21 cellular contexts compared by ENCODE assay signal in genomic region chr5:157552650-157553049, GRCh38.
"Had no signal": no experiment of that assay in that cellular context is flagged by ENCODE, and none has a peak within 500 bp of the region (broad histone marks: within the 10 kb centered on the region; RNA-seq: fewer than 3 reads in every experiment).

No MANE protein-coding gene starts in this region.

- H3K9me3 Mint-ChIP-seq: activated T-helper 1 cell treated with anti-CD3 and anti-CD28 coated beads, Interleukin-12 subunit alpha, Interleukin-12 subunit beta, Interleukin-2, Interleukin-4 antibody, amounts not matched to agents 30 ng/mL and 10 ng/mL and 1 ng/mL, durations not matched to agents 14 hours and 24 hours and 36 hours; endodermal cell; nephron had no signal

- H3K27ac Mint-ChIP-seq: endodermal cell, nephron had no signal

- H3K27me3 ChIP-seq: brain microvascular endothelial cell, esophagus squamous epithelium, heart right ventricle, spleen had no signal

- H3K36me3 ChIP-seq: esophagus squamous epithelium, thoracic aorta had no signal

- H3K4me3 Mint-ChIP-seq: activated CD4-positive, alpha-beta T cell treated with anti-CD3 and anti-CD28 coated beads, Interleukin-2, amount 10 ng/mL, durations not matched to agents 7 days and 5 days; endodermal cell; nephron had no signal

- ATAC-seq: heart right ventricle, right cardiac atrium had no signal

- H3K9me3 ChIP-seq: esophagus squamous epithelium, heart right ventricle, spleen, thoracic aorta had no signal

- DNase-seq: activated CD4-positive, alpha-beta T cell treated with anti-CD3 and anti-CD28 coated beads, Interleukin-2, amount 10 ng/mL, durations not matched to agents 7 days and 5 days; activated CD4-positive, CD25-positive, alpha-beta regulatory T cell treated with anti-CD3 and anti-CD28 coated beads, Interleukin-2, amount 50 U/mL, for 72 hours; activated gamma-delta T cell treated with Interleukin-2 at 50 U/mL for 16 hours; activated naive CD4-positive, alpha-beta T cell treated with anti-CD3 and anti-CD28 coated beads, Interleukin-2, amount 50 U/mL, for 16 hours; activated T-cell treated with anti-CD3 and anti-CD28 coated beads, Interleukin-2, amount 50 U/mL, for 1 hour; amniotic stem cell; brain microvascular endothelial cell; endodermal cell; esophagus squamous epithelium; foreskin melanocyte; heart right ventricle; posterior cingulate gyrus; right cardiac atrium; spleen; stimulated activated CD4-positive, alpha-beta T cell treated with anti-CD3 and anti-CD28 coated beads, Interleukin-2, amount 100 ng/mL, for 48 hours; stimulated activated naive CD8-positive, alpha-beta T cell treated with anti-CD3 and anti-CD28 coated beads, Interleukin-15, Interleukin-2, amounts not matched to agents 100 U/mL and 50 U/mL, for 24 hours; trophoblast cell had no signal

- H3K27ac ChIP-seq: brain microvascular endothelial cell, SK-N-MC, thoracic aorta had no signal

- H3K4me3 ChIP-seq: esophagus squamous epithelium, heart right ventricle, SK-N-MC, spleen, thoracic aorta had no signal

- H3K27me3 Mint-ChIP-seq: activated CD4-positive, alpha-beta T cell treated with anti-CD3 and anti-CD28 coated beads, Interleukin-2, amount 10 ng/mL, durations not matched to agents 7 days and 5 days had no signal
